In the genomic region with DNA sequence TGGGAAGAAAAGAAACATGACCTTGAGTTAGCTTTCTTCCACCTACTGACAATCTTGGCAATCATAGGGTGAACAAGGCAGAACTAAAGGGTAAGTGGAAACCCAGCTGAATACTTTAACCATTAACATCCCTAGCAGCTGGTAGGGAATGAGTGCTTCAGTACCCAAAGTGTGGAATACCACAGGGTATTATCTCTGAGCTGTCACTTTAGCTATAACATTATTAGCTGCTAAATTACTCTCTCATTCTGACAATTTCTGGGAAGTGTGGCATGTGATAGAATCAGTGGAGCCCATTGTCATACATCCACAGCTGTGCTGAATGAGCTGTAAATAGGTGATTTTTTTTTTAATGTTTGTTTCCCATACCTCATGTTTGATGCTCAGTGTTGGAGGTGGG, we compare ENCODE assay signal across 35 cellular contexts.
"Had no signal": no experiment of that assay in that cellular context is flagged by ENCODE, and none has a peak within 500 bp of the region (broad histone marks: within the 10 kb centered on the region; RNA-seq: fewer than 3 reads in every experiment).

No MANE protein-coding gene starts in this region.

- H3K27me3 ChIP-seq: brain microvascular endothelial cell, dorsolateral prefrontal cortex, esophagus squamous epithelium, gastroesophageal sphincter, heart right ventricle had no signal

- H3K4me1 ChIP-seq: esophagus squamous epithelium, gastroesophageal sphincter, heart right ventricle had no signal

- ATAC-seq: activated CD4-positive, alpha-beta T cell treated with anti-CD3 and anti-CD28 coated beads for 36 hours; activated CD8-positive, alpha-beta memory T cell treated with anti-CD3 and anti-CD28 coated beads, Interleukin-2, amount 10 ng/mL, durations not matched to agents 7 days and 5 days; activated CD8-positive, alpha-beta T cell treated with anti-CD3 and anti-CD28 coated beads, Interleukin-2, amount 10 ng/mL, durations not matched to agents 7 days and 5 days; activated naive CD4-positive, alpha-beta T cell treated with anti-CD3 and anti-CD28 coated beads, Interleukin-2, amount 50 U/mL, for 72 hours; gastroesophageal sphincter; heart right ventricle; T-helper 17 cell had no signal

- H3K36me3 ChIP-seq: brain microvascular endothelial cell, esophagus squamous epithelium, gastroesophageal sphincter, heart right ventricle had no signal

- H3K4me3 ChIP-seq: coronary artery, dorsolateral prefrontal cortex, esophagus squamous epithelium, gastroesophageal sphincter, heart right ventricle had no signal

- H3K4me3 Mint-ChIP-seq: activated CD4-positive, alpha-beta memory T cell treated with anti-CD3 and anti-CD28 coated beads for 36 hours; activated CD4-positive, alpha-beta T cell treated with anti-CD3 and anti-CD28 coated beads for 36 hours; activated CD4-positive, alpha-beta T cell treated with anti-CD3 and anti-CD28 coated beads, Interleukin-2, amount 10 ng/mL, durations not matched to agents 24 days and 14 days; activated CD8-positive, alpha-beta memory T cell treated with anti-CD3 and anti-CD28 coated beads, Interleukin-2, amount 10 ng/mL, durations not matched to agents 7 days and 5 days; activated CD8-positive, alpha-beta T cell treated with anti-CD3 and anti-CD28 coated beads, Interleukin-2, amount 10 ng/mL, durations not matched to agents 7 days and 5 days; activated naive CD4-positive, alpha-beta T cell treated with anti-CD3 and anti-CD28 coated beads, Interleukin-2, amount 10 ng/mL, durations not matched to agents 7 days and 5 days; activated naive CD8-positive, alpha-beta T cell treated with anti-CD3 and anti-CD28 coated beads, Interleukin-2, amount 10 ng/mL, durations not matched to agents 7 days and 5 days; activated T-helper 1 cell treated with anti-CD3 and anti-CD28 coated beads, Interleukin-12 subunit alpha, Interleukin-12 subunit beta, Interleukin-2, Interleukin-4 antibody, amounts not matched to agents 30 ng/mL and 10 ng/mL and 1 ng/mL, durations not matched to agents 14 hours and 24 hours and 36 hours; central memory CD8-positive, alpha-beta T cell; dendritic cell treated with granulocyte-macrophage colony-stimulating factor and Interleukin-4, amounts not matched to agents 40 ng/mL and 50 ng/mL, for 4 days; T-helper 17 cell; T-helper 2 cell treated with Interferon-gamma antibody and Interleukin-4, amounts not matched to agents 5 μg/mL and 100 μg/mL, for 36 hours had no signal

- H3K9me3 ChIP-seq: esophagus squamous epithelium, gastroesophageal sphincter, heart right ventricle had no signal

- H3K27me3 Mint-ChIP-seq: activated CD4-positive, alpha-beta memory T cell treated with anti-CD3 and anti-CD28 coated beads for 36 hours; activated CD4-positive, alpha-beta T cell treated with anti-CD3 and anti-CD28 coated beads for 36 hours; activated CD4-positive, alpha-beta T cell treated with anti-CD3 and anti-CD28 coated beads, Interleukin-2, amount 10 ng/mL, durations not matched to agents 24 days and 14 days; activated CD8-positive, alpha-beta memory T cell treated with anti-CD3 and anti-CD28 coated beads, Interleukin-2, amount 10 ng/mL, durations not matched to agents 7 days and 5 days; activated naive CD4-positive, alpha-beta T cell treated with anti-CD3 and anti-CD28 coated beads, Interleukin-2, amount 10 ng/mL, durations not matched to agents 7 days and 5 days; activated naive CD8-positive, alpha-beta T cell treated with anti-CD3 and anti-CD28 coated beads, Interleukin-2, amount 10 ng/mL, durations not matched to agents 7 days and 5 days; central memory CD8-positive, alpha-beta T cell; dendritic cell treated with granulocyte-macrophage colony-stimulating factor and Interleukin-4, amounts not matched to agents 40 ng/mL and 50 ng/mL, for 4 days; T-helper 17 cell had no signal

- H3K27ac Mint-ChIP-seq: activated CD4-positive, alpha-beta memory T cell treated with anti-CD3 and anti-CD28 coated beads for 36 hours; activated CD4-positive, alpha-beta T cell treated with anti-CD3 and anti-CD28 coated beads for 36 hours; activated CD4-positive, alpha-beta T cell treated with anti-CD3 and anti-CD28 coated beads, Interleukin-2, amount 10 ng/mL, durations not matched to agents 24 days and 14 days; activated CD8-positive, alpha-beta memory T cell treated with anti-CD3 and anti-CD28 coated beads, Interleukin-2, amount 10 ng/mL, durations not matched to agents 7 days and 5 days; activated CD8-positive, alpha-beta T cell treated with anti-CD3 and anti-CD28 coated beads, Interleukin-2, amount 10 ng/mL, durations not matched to agents 7 days and 5 days; activated naive CD4-positive, alpha-beta T cell treated with anti-CD3 and anti-CD28 coated beads, Interleukin-2, amount 10 ng/mL, durations not matched to agents 7 days and 5 days; activated naive CD4-positive, alpha-beta T cell treated with anti-CD3 and anti-CD28 coated beads, Interleukin-2, amount 50 U/mL, for 72 hours; activated naive CD8-positive, alpha-beta T cell treated with anti-CD3 and anti-CD28 coated beads, Interleukin-2, amount 10 ng/mL, durations not matched to agents 7 days and 5 days; activated T-helper 1 cell treated with anti-CD3 and anti-CD28 coated beads, Interleukin-12 subunit alpha, Interleukin-12 subunit beta, Interleukin-2, Interleukin-4 antibody, amounts not matched to agents 30 ng/mL and 10 ng/mL and 1 ng/mL, durations not matched to agents 14 hours and 24 hours and 36 hours; activated T-helper 2 cell treated with anti-CD3 and anti-CD28 coated beads, Interferon-gamma antibody, Interleukin-2, Interleukin-4, amounts not matched to agents 10 μg/mL and 5 μg/mL and 100 μg/mL, durations not matched to agents 14 hours and 24 hours and 36 hours; dendritic cell treated with granulocyte-macrophage colony-stimulating factor and Interleukin-4, amounts not matched to agents 40 ng/mL and 50 ng/mL, for 4 days; T-helper 17 cell; T-helper 2 cell treated with Interferon-gamma antibody and Interleukin-4, amounts not matched to agents 5 μg/mL and 100 μg/mL, for 36 hours had no signal

- H3K4me1 Mint-ChIP-seq: activated CD4-positive, alpha-beta T cell treated with anti-CD3 and anti-CD28 coated beads for 36 hours; activated CD4-positive, alpha-beta T cell treated with anti-CD3 and anti-CD28 coated beads, Interleukin-2, amount 10 ng/mL, durations not matched to agents 24 days and 14 days; activated CD8-positive, alpha-beta memory T cell treated with anti-CD3 and anti-CD28 coated beads, Interleukin-2, amount 10 ng/mL, durations not matched to agents 7 days and 5 days; activated naive CD4-positive, alpha-beta T cell treated with anti-CD3 and anti-CD28 coated beads, Interleukin-2, amount 10 ng/mL, durations not matched to agents 7 days and 5 days; activated naive CD8-positive, alpha-beta T cell treated with anti-CD3 and anti-CD28 coated beads, Interleukin-2, amount 10 ng/mL, durations not matched to agents 7 days and 5 days; central memory CD8-positive, alpha-beta T cell; T-helper 17 cell had no signal

- H3K27ac ChIP-seq: brain microvascular endothelial cell, coronary artery, dorsolateral prefrontal cortex, epithelial cell of prostate, esophagus squamous epithelium, gastroesophageal sphincter, heart right ventricle had no signal

- H3K36me3 Mint-ChIP-seq: activated CD4-positive, alpha-beta memory T cell treated with anti-CD3 and anti-CD28 coated beads for 36 hours; activated CD8-positive, alpha-beta memory T cell treated with anti-CD3 and anti-CD28 coated beads, Interleukin-2, amount 10 ng/mL, durations not matched to agents 7 days and 5 days; activated naive CD4-positive, alpha-beta T cell treated with anti-CD3 and anti-CD28 coated beads, Interleukin-2, amount 10 ng/mL, durations not matched to agents 7 days and 5 days; activated naive CD4-positive, alpha-beta T cell treated with anti-CD3 and anti-CD28 coated beads, Interleukin-2, amount 50 U/mL, for 72 hours; activated naive CD8-positive, alpha-beta T cell treated with anti-CD3 and anti-CD28 coated beads, Interleukin-2, amount 10 ng/mL, durations not matched to agents 7 days and 5 days had no signal

- H3K9me3 Mint-ChIP-seq: activated CD4-positive, alpha-beta T cell treated with anti-CD3 and anti-CD28 coated beads, Interleukin-2, amount 10 ng/mL, durations not matched to agents 24 days and 14 days; activated naive CD8-positive, alpha-beta T cell treated with anti-CD3 and anti-CD28 coated beads, Interleukin-2, amount 10 ng/mL, durations not matched to agents 7 days and 5 days; activated T-helper 1 cell treated with anti-CD3 and anti-CD28 coated beads, Interleukin-12 subunit alpha, Interleukin-12 subunit beta, Interleukin-2, Interleukin-4 antibody, amounts not matched to agents 30 ng/mL and 10 ng/mL and 1 ng/mL, durations not matched to agents 14 hours and 24 hours and 36 hours; activated T-helper 2 cell treated with anti-CD3 and anti-CD28 coated beads, Interferon-gamma antibody, Interleukin-2, Interleukin-4, amounts not matched to agents 10 μg/mL and 5 μg/mL and 100 μg/mL, durations not matched to agents 14 hours and 24 hours and 36 hours; T-helper 2 cell treated with Interferon-gamma antibody and Interleukin-4, amounts not matched to agents 5 μg/mL and 100 μg/mL, for 36 hours had no signal

- DNase-seq: activated CD4-positive, alpha-beta memory T cell treated with anti-CD3 and anti-CD28 coated beads for 36 hours; activated CD4-positive, alpha-beta T cell treated with anti-CD3 and anti-CD28 coated beads for 36 hours; activated CD4-positive, alpha-beta T cell treated with anti-CD3 and anti-CD28 coated beads, Interleukin-2, amount 10 ng/mL, durations not matched to agents 24 days and 14 days; activated CD4-positive, CD25-positive, alpha-beta regulatory T cell; activated CD4-positive, CD25-positive, alpha-beta regulatory T cell treated with anti-CD3 and anti-CD28 coated beads, Interleukin-2, amount 50 U/mL, for 72 hours; activated CD8-positive, alpha-beta memory T cell treated with anti-CD3 and anti-CD28 coated beads, Interleukin-2, amount 10 ng/mL, durations not matched to agents 7 days and 5 days; activated CD8-positive, alpha-beta memory T cell treated with anti-CD3 and anti-CD28 coated beads, Interleukin-2, amount 50 U/mL, for 4 hours; activated CD8-positive, alpha-beta T cell treated with anti-CD3 and anti-CD28 coated beads, Interleukin-2, amount 10 ng/mL, durations not matched to agents 7 days and 5 days; activated effector memory CD4-positive, alpha-beta T cell treated with anti-CD3 and anti-CD28 coated beads, Interleukin-2, amount 50 U/mL, for 16 hours; activated naive CD4-positive, alpha-beta T cell treated with anti-CD3 and anti-CD28 coated beads, Interleukin-2, amount 10 ng/mL, durations not matched to agents 7 days and 5 days; activated naive CD8-positive, alpha-beta T cell treated with anti-CD3 and anti-CD28 coated beads, Interleukin-2, amount 10 ng/mL, durations not matched to agents 7 days and 5 days; activated T-cell treated with anti-CD3 and anti-CD28 coated beads, Interleukin-2, amount 50 U/mL, for 1 hour; activated T-cell treated with anti-CD3 and anti-CD28 coated beads, Interleukin-2, amount 50 U/mL, for 48 hours; amniotic stem cell; anterior cingulate cortex; brain microvascular endothelial cell; dorsolateral prefrontal cortex; effector memory CD4-positive, alpha-beta T cell; esophagus squamous epithelium; foreskin melanocyte; heart right ventricle; T-helper 1 cell; T-helper 17 cell; T1000 had no signal

- FAIRE-seq: astrocyte, bronchial epithelial cell had no signal
